Comparison of ENCODE assay signal across 20 cellular contexts in the genomic region with DNA sequence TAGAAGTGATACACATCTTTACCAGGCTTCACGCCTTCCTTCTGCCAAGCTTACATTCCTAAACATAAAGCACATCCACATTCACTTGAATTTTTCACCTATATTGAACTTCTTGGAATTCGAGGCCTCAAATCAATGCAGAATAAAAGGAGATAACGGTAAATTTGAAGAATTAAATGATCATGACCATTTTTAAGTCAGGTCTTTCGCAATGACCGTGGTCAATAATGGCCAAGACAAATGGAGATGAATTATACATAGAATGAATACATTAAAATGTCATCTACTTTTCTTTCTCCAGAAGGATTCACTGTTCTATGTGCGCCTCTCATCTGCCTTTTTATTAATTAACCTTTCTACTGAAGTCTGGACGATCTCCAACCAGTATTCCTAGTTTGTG. TPM values are rescaled to one million over a fixed set of nuclear protein-coding genes. Genes with fewer than 3 reads are reported as not detected.
DNase-seq lines count a peak whose midpoint lies in the region; ATAC-seq, FAIRE-seq and TF ChIP-seq lines count a peak whose summit lies in the region.
"Had no signal": no experiment of that assay in that cellular context is flagged by ENCODE, and none has a peak within 500 bp of the region (broad histone marks: within the 10 kb centered on the region; RNA-seq: fewer than 3 reads in every experiment).

No MANE protein-coding gene starts in this region.

- no peak overlapping the region for H3K4ac ChIP-seq in H1 (replicated peaks; ENCODE audit: insufficient read length, low read depth, low read length)

- H3K4me1 ChIP-seq in A549 (no peaks in the 10 kb centered on the region), H1 (replicated peaks in 1 of 4; ENCODE audit: control insufficient read depth in 3 of 4, insufficient read depth in 4 of 4, low read length in 3 of 4) (no peaks in the 10 kb centered on the region)
- H3K4me1 ChIP-seq: Caco-2 had no signal

- H4K5ac ChIP-seq in H1 (ENCODE audit: insufficient read length, low read depth, low read length) = no peak overlapping the region

- no peak overlapping the region for H2AK5ac ChIP-seq in H1 (ENCODE audit: low read depth, low read length)

- no peak overlapping the region for H2BK20ac ChIP-seq in H1 (ENCODE audit: low read length)

- no peak for TF ChIP-seq RAD21 in A549 (conservative IDR thresholded peaks at IDR 0.05 in 1 of 2, IDR thresholded peaks at IDR 0.05 in 1 of 2)
- TF ChIP-seq RAD21 in Ishikawa (IDR thresholded peaks at IDR 0.05; ENCODE audit: low read depth) = no peak
- TF ChIP-seq RAD21 in H1 (IDR thresholded peaks at IDR 0.05 in 1 of 2, conservative IDR thresholded peaks at IDR 0.05 in 1 of 2; ENCODE audit: low read depth in 2 of 2, low read length in 2 of 2) = no peak

- POLR2A ChIA-PET in A549 (lab: Yijun Ruan, JAX) (no interaction called here), H1 (lab: Charles Lee; ENCODE audit: partially characterized antibody) (no interaction called here)

- H2BK5ac ChIP-seq in H1 (ENCODE audit: low read depth, low read length) = no peak overlapping the region

- H3K9ac ChIP-seq in H1 (replicated peaks in 1 of 4; ENCODE audit: extremely low read depth in 1 of 4, low read depth in 3 of 4, low read length in 3 of 4) = no peak overlapping the region
- H3K9ac ChIP-seq: BLaER1 treated with 17β-estradiol and CSF1 and Interleukin-3, amounts not matched to agents 10 nM and 100 nM had no signal

- H3K56ac ChIP-seq in H1 (replicated peaks; ENCODE audit: insufficient read length, low read depth, low read length) = no peak overlapping the region

- H2BK120ac ChIP-seq in H1 (replicated peaks; ENCODE audit: low read depth, low read length) = no peak overlapping the region

- no peak overlapping the region for H2AFZ ChIP-seq in H1 (ENCODE audit: low read length)

- H3K36me3 ChIP-seq in H1 (ENCODE audit: control insufficient read depth in 2 of 4, insufficient read depth in 4 of 4, low read length in 3 of 4) = no peaks in the 10 kb centered on the region
- H3K36me3 ChIP-seq: BLaER1 treated with 17β-estradiol and CSF1 and Interleukin-3, amounts not matched to agents 10 nM and 100 nM had no signal

- H3K23ac ChIP-seq in H1 (ENCODE audit: insufficient read length) = no peak overlapping the region

- no peak overlapping the region for H2BK12ac ChIP-seq in H1 (ENCODE audit: low read depth, low read length)

- H3K4me2 ChIP-seq in A549 = no peak overlapping the region
- no peak overlapping the region for H3K4me2 ChIP-seq in H1 (ENCODE audit: insufficient read depth in 1 of 2, low read depth in 2 of 2, low read length in 2 of 2)
- H3K4me2 ChIP-seq: BLaER1 treated with 17β-estradiol and CSF1 and Interleukin-3, amounts not matched to agents 10 nM and 100 nM had no signal

- FAIRE-seq in A549 (lab: Jason Lieb, UNC) = peak; percentile 54
- FAIRE-seq in H1 (lab: Jason Lieb, UNC) = no peak
- FAIRE-seq: D721Med, G401.6, GM12891, GM19239 had no signal

- TF ChIP-seq EP300 in A549 (IDR thresholded peaks at IDR 0.05) (no peak), Ishikawa (IDR thresholded peaks at IDR 0.05; ENCODE audit: borderline replicate concordance) (no peak), H1 (IDR thresholded peaks at IDR 0.05; ENCODE audit: borderline replicate concordance in 1 of 2, low read depth in 2 of 2, low read length in 2 of 2) (no peak)

- no peaks in the 10 kb centered on the region for H3K9me3 ChIP-seq in A549
- peaks cover 0 to 2% of the 10 kb centered on the region in 2 experiments; a peak in 2 of 4 replicates for H3K9me3 ChIP-seq in H1 (ENCODE audit: insufficient read depth in 2 of 2, low read depth in 1 of 2, low read length in 1 of 2)
- H3K9me3 ChIP-seq: BLaER1 treated with 17β-estradiol and CSF1 and Interleukin-3, amounts not matched to agents 10 nM and 100 nM; Caco-2 had no signal

- H4K91ac ChIP-seq in H1 (replicated peaks; ENCODE audit: insufficient read length, low read length) = no peak overlapping the region

- no peak overlapping the region for H3K14ac ChIP-seq in H1 (ENCODE audit: insufficient read length)

- no peak for TF ChIP-seq POLR2A in A549 (IDR thresholded peaks at IDR 0.05; ENCODE audit: low read length)
- no peak for TF ChIP-seq POLR2A in H1 (IDR thresholded peaks at IDR 0.05; ENCODE audit: control extremely low read depth in 1 of 2, low read depth in 2 of 2, low read length in 2 of 2)

- no peak overlapping the region for H2BK15ac ChIP-seq in H1 (ENCODE audit: low read length)

- CTCF ChIA-PET in A549 (lab: Yijun Ruan, JAX) = interaction anchor here (1.5 kb wide), 1 partner anchor 18 kb away, joined by 3 read pairs; no protein-coding TSS in a partner anchor
- CTCF ChIA-PET in H1 (lab: Charles Lee; ENCODE audit: partially characterized antibody) = no interaction called here

- no peak overlapping the region for H4K8ac ChIP-seq in H1 (ENCODE audit: extremely low read depth, insufficient read depth, low read length)

- no peak overlapping the region for H3K4me3 ChIP-seq in A549
- no peak overlapping the region for H3K4me3 ChIP-seq in H1 (ENCODE audit: extremely low read depth in 1 of 4, insufficient read depth in 2 of 4, low read depth in 3 of 4, low read length in 4 of 4)
- H3K4me3 ChIP-seq: BLaER1 treated with 17β-estradiol and CSF1 and Interleukin-3, amounts not matched to agents 10 nM and 100 nM had no signal

- ATAC-seq in A549 = no peak
- ATAC-seq: CD8-positive, alpha-beta T cell had no signal

- H3K27ac ChIP-seq in A549 (no peak overlapping the region), H1 (ENCODE audit: low read depth, low read length) (no peak overlapping the region)
- H3K27ac ChIP-seq: BLaER1 treated with 17β-estradiol and CSF1 and Interleukin-3, amounts not matched to agents 10 nM and 100 nM; C4-2B had no signal

- no peak overlapping the region for H3K18ac ChIP-seq in H1 (ENCODE audit: extremely low read depth, low read length)

- 43% methylated on average over 7 of the region's 7 CpGs for WGBS in A549 (ENCODE audit: missing lambda C conversion rate)
- WGBS in H1 (ENCODE audit: extremely low coverage in 1 of 2, insufficient coverage in 1 of 2, insufficient read length in 1 of 2, insufficient replicate concordance in 2 of 2, low coverage in 1 of 2, low lambda C conversion rate in 2 of 2, missing lambda C conversion rate in 1 of 2), 2 experiments = 86% methylated on average over 7 of the region's 7 CpGs; no CpG with 5 or more reads in 1 of the 2 experiments

- TF ChIP-seq CTCF in A549 (IDR thresholded peaks at IDR 0.05) (no peak), H1 (IDR thresholded peaks at IDR 0.05; ENCODE audit: control extremely low read depth in 1 of 3, insufficient read depth in 1 of 3, low read depth in 1 of 3, low read length in 3 of 3) (no peak)

- peaks cover 3 to 10% (median 3%) of the 10 kb centered on the region in 4 experiments; a peak in 6 of 7 replicates for H3K27me3 ChIP-seq in H1 (replicated peaks in 1 of 4; ENCODE audit: control insufficient read depth in 3 of 4, extremely low read depth in 1 of 4, insufficient read depth in 3 of 4, low read length in 3 of 4)
- H3K27me3 ChIP-seq: BLaER1 treated with 17β-estradiol and CSF1 and Interleukin-3, amounts not matched to agents 10 nM and 100 nM had no signal

- H3K23me2 ChIP-seq in H1 (ENCODE audit: low read depth, low read length) = no peaks in the 10 kb centered on the region

- no peaks in the 10 kb centered on the region for H4K20me1 ChIP-seq in H1 (replicated peaks in 1 of 2; ENCODE audit: control insufficient read depth in 1 of 2, insufficient read depth in 2 of 2, low read length in 2 of 2)
- H4K20me1 ChIP-seq: BLaER1 treated with 17β-estradiol and CSF1 and Interleukin-3, amounts not matched to agents 10 nM and 100 nM had no signal

- no peaks in the 10 kb centered on the region for H3K79me2 ChIP-seq in H1 (ENCODE audit: control insufficient read depth in 1 of 2, insufficient read depth in 2 of 2, low read length in 2 of 2)

- DNase-seq in A549 (ENCODE audit: low read depth in 1 of 2, low spot score in 1 of 2) (no peak), H1 (ENCODE audit: low read depth in 1 of 2, low spot score in 2 of 2) (no peak), HCEC 1CT (no peak), kidney tubule cell (ENCODE audit: low spot score) (no peak)
- no peak for DNase-seq in activated CD8-positive, alpha-beta memory T cell treated with anti-CD3 and anti-CD28 coated beads for 24 hours
- DNase-seq: 8988T; AML-193; Caco-2; Calu3; CD4-positive, alpha-beta T cell; CD8-positive, alpha-beta T cell; DMS79 treated with DMSO at 0.1 percent for 48 hours; GF-D8 had no signal

- H3K79me1 ChIP-seq in H1 (ENCODE audit: low read depth, low read length) = no peaks in the 10 kb centered on the region

TF ChIP-seq in A549, 52 proteins besides CTCF, POLR2A, EP300 and RAD21:
- no peak for TF ChIP-seq MYC (IDR thresholded peaks at IDR 0.05; ENCODE audit: borderline replicate concordance, low read length)
- TF ChIP-seq CEBPB (IDR thresholded peaks at IDR 0.05) = peak; percentile 63 to 64; a peak in 3 of 4 replicates
- TF ChIP-seq FOSB (CRISPR knock-in tag; IDR thresholded peaks at IDR 0.05) = no peak

TF ChIP-seq in H1, 55 proteins besides CTCF, POLR2A, EP300 and RAD21 (continues in another document):
- no peak for TF ChIP-seq FOSL1 (IDR thresholded peaks at IDR 0.05; ENCODE audit: insufficient read depth, low read depth, low read length)
- TF ChIP-seq SP1 (IDR thresholded peaks at IDR 0.05; ENCODE audit: low read depth, low read length) = no peak
- TF ChIP-seq, protein P1, sequence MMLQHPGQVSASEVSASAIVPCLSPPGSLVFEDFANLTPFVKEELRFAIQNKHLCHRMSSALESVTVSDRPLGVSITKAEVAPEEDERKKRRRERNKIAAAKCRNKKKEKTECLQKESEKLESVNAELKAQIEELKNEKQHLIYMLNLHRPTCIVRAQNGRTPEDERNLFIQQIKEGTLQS (IDR thresholded peaks at IDR 0.05; ENCODE audit: insufficient read depth, low read depth, low read length) = no peak
- TF ChIP-seq RNF2 (IDR thresholded peaks at IDR 0.05; ENCODE audit: borderline replicate concordance, low read depth, low read length, missing control alignments, poor library complexity, severe bottlenecking) = no peak

RNA-seq across cellular contexts. Expression of a gene that starts 5.3 kb away (rescaled TPM):
- 15.6 and 16.4 TPM in 2 replicates for polyA plus RNA-seq in A549 (2011; rRNA removed)
- 4.5 and 4.7 TPM in 2 replicates for polyA plus RNA-seq in A549 (2012; cell fraction: cytosol; rRNA removed)
- 39.1 and 43.9 TPM in 2 replicates for polyA plus RNA-seq in A549 (2012; cell fraction: nucleus; rRNA removed)
- polyA plus RNA-seq in A549 (2017; fragmentation: RNase III; extraction: RNeasy Plus Mini Kit Qiagen cat#74134 plus additional on column Dnase treatment) = 11.7 to 13.9 TPM (median 12.6 TPM) in 3 replicates
- polyA minus RNA-seq in A549 (2011; rRNA and poly(A)+ RNA removed) = 4.5 and 4.6 TPM in 2 replicates
- 19.8 and 20.0 TPM in 2 replicates for total RNA-seq in H1 (2021; fragmentation: NEBNext Ultra II Directional; extraction: Animal tissue kit (Norgen Biotek cat#: 25700))
- 5.4 and 5.5 TPM in 2 replicates for polyA plus RNA-seq in H1 (2011; rRNA removed)
- 12.0 TPM for polyA plus RNA-seq in H1 (2011; cell fraction: cytosol; rRNA removed)
- polyA plus RNA-seq in H1 (2011; cell fraction: nucleus; rRNA removed) = 28.8 TPM
- polyA plus RNA-seq in H1 (2012, experiment 1 of 2) = 17.7 to 23.0 TPM (median 20.3 TPM) in 4 replicates
- 2.5 TPM for polyA plus RNA-seq in H1 (2012, experiment 2 of 2)
- 14.2 TPM for polyA plus RNA-seq in H1 (2013, experiment 1 of 2)
- 11.3 TPM for polyA plus RNA-seq in H1 (2013, experiment 2 of 2)
- polyA minus RNA-seq in H1 (2011; rRNA and poly(A)+ RNA removed) = 4.7 and 6.3 TPM in 2 replicates
- polyA minus RNA-seq in H1 (2011; cell fraction: cytosol; rRNA and poly(A)+ RNA removed) = 4.5 TPM
- polyA minus RNA-seq in H1 (2011; cell fraction: nucleus; rRNA and poly(A)+ RNA removed) = 8.9 TPM
